In genomic region chr5:170087168-170087817, GRCh38 we compare ENCODE assay signal across 23 cellular contexts. TPM values are rescaled to one million over a fixed set of nuclear protein-coding genes. Genes with fewer than 3 reads are reported as not detected.
"Had no signal": no experiment of that assay in that cellular context is flagged by ENCODE, and none has a peak within 500 bp of the region (broad histone marks: within the 10 kb centered on the region; RNA-seq: fewer than 3 reads in every experiment).

No MANE protein-coding gene starts in this region.

- H3K9me3 Mint-ChIP-seq: dendritic cell treated with granulocyte-macrophage colony-stimulating factor and Interleukin-4, amounts not matched to agents 40 ng/mL and 50 ng/mL, for 4 days; immature natural killer cell had no signal

- H3K4me1 Mint-ChIP-seq: immature natural killer cell, neural crest cell had no signal

- ATAC-seq: gastroesophageal sphincter; left cardiac atrium; left ventricle myocardium superior; naive thymus-derived CD4-positive, alpha-beta T cell; upper lobe of right lung had no signal

- H3K4me3 Mint-ChIP-seq: dendritic cell treated with granulocyte-macrophage colony-stimulating factor and Interleukin-4, amounts not matched to agents 40 ng/mL and 50 ng/mL, for 4 days; immature natural killer cell; naive thymus-derived CD4-positive, alpha-beta T cell; neural crest cell had no signal

- DNase-seq: esophagus squamous epithelium; foreskin fibroblast; immature natural killer cell; kidney; left cardiac atrium; left ventricle myocardium superior; naive thymus-derived CD4-positive, alpha-beta T cell; posterior cingulate gyrus; stimulated activated CD4-positive, alpha-beta T cell treated with anti-CD3 and anti-CD28 coated beads, Interleukin-12 subunit alpha, Interleukin-12 subunit beta, amount 100 ng/mL, for 4 hours; stimulated activated naive CD4-positive, alpha-beta T cell treated with Interleukin-2 at 50 U/mL for 16 hours; testis; upper lobe of right lung had no signal

- H3K27ac Mint-ChIP-seq: dendritic cell treated with granulocyte-macrophage colony-stimulating factor and Interleukin-4, amounts not matched to agents 40 ng/mL and 50 ng/mL, for 4 days had no signal

- H3K27me3 Mint-ChIP-seq: dendritic cell treated with granulocyte-macrophage colony-stimulating factor and Interleukin-4, amounts not matched to agents 40 ng/mL and 50 ng/mL, for 4 days; naive thymus-derived CD4-positive, alpha-beta T cell had no signal

RNA-seq across cellular contexts. Expression of gene FOXI1, which starts 18.4 kb away (rescaled TPM):
- total RNA-seq: epithelial cell of proximal tubule, esophagus squamous epithelium, gastroesophageal sphincter, left cardiac atrium, left ventricle myocardium superior, lung, mesenteric fat pad, neural crest cell, osteocyte, pulmonary artery endothelial cell, sigmoid colon, subcutaneous adipose tissue, upper lobe of right lung, vagina had no signal
